ENCODE assay signal across 7 cellular contexts in genomic region chr12:62603811-62604098, GRCh38.
DNase-seq lines count a peak whose midpoint lies in the region; ATAC-seq lines count a peak whose summit lies in the region.

No MANE protein-coding gene starts in this region.

- H3K36me3 Mint-ChIP-seq in activated T-helper 2 cell treated with anti-CD3 and anti-CD28 coated beads, Interferon-gamma antibody, Interleukin-2, Interleukin-4, amounts not matched to agents 10 μg/mL and 5 μg/mL and 100 μg/mL, durations not matched to agents 14 hours and 24 hours and 36 hours (ENCODE audit: low read depth), result peaks cover 26% of the 10 kb centered on the region
- peaks cover 6 to 18% of the 10 kb centered on the region in 2 donors for H3K36me3 Mint-ChIP-seq in stimulated activated naive B cell treated with anti-CD40 and anti-IgM and Interleukin-4, amounts not matched to agents 10 μg/mL and 1 μg/mL and 100 μg/mL, for 72 hours

- DNase-seq in activated T-helper 2 cell treated with anti-CD3 and anti-CD28 coated beads, Interferon-gamma antibody, Interleukin-2, Interleukin-4, amounts not matched to agents 10 μg/mL and 5 μg/mL and 100 μg/mL, durations not matched to agents 14 hours and 24 hours and 36 hours (ENCODE audit: low spot score), result no peak
- DNase-seq in stimulated activated naive B cell treated with anti-CD40 and anti-IgM and Interleukin-4, amounts not matched to agents 10 μg/mL and 1 μg/mL and 100 μg/mL, for 72 hours, result no peak
- DNase-seq in NCI-H2227 treated with DMSO at 0.1 percent for 48 hours (lab: John Stamatoyannopoulos, UW), result no peak
- DNase-seq in activated CD8-positive, alpha-beta memory T cell treated with anti-CD3 and anti-CD28 coated beads, Interleukin-2, amount 50 U/mL, for 48 hours, result no peak

- no peaks in the 10 kb centered on the region for H3K36me3 ChIP-seq in HUES48 (ENCODE audit: control insufficient read depth, insufficient read depth, low read length)

- H3K27ac Mint-ChIP-seq in activated T-helper 2 cell treated with anti-CD3 and anti-CD28 coated beads, Interferon-gamma antibody, Interleukin-2, Interleukin-4, amounts not matched to agents 10 μg/mL and 5 μg/mL and 100 μg/mL, durations not matched to agents 14 hours and 24 hours and 36 hours, result peak overlapping the region; percentile 89
- peak overlapping the region; percentile 100 for H3K27ac Mint-ChIP-seq in stimulated activated naive B cell treated with anti-CD40 and anti-IgM and Interleukin-4, amounts not matched to agents 10 μg/mL and 1 μg/mL and 100 μg/mL, for 72 hours

- peaks cover 37% of the 10 kb centered on the region for H3K4me1 ChIP-seq in HUES48 (ENCODE audit: control insufficient read depth, insufficient read depth, low read length)

- intact Hi-C loops in activated T-helper 2 cell treated with anti-CD3 and anti-CD28 coated beads, Interferon-gamma antibody, Interleukin-2, Interleukin-4, amounts not matched to agents 10 μg/mL and 5 μg/mL and 100 μg/mL, durations not matched to agents 14 hours and 24 hours and 36 hours (cut with micrococcal nuclease), result loop anchor here (1.0 to 10.0 kb wide), 7 partner anchors 79 to 343 kb away; partner anchors contain the start of genes MON2 and USP15

- ATAC-seq in stimulated activated naive B cell treated with anti-CD40 and anti-IgM and Interleukin-4, amounts not matched to agents 10 μg/mL and 1 μg/mL and 100 μg/mL, for 72 hours (replicated peaks), result no peak
- ATAC-seq in GM21381 (IDR thresholded peaks at IDR 0.05; ENCODE audit: unreplicated experiment), result no peak

- H3K27me3 Mint-ChIP-seq in activated T-helper 2 cell treated with anti-CD3 and anti-CD28 coated beads, Interferon-gamma antibody, Interleukin-2, Interleukin-4, amounts not matched to agents 10 μg/mL and 5 μg/mL and 100 μg/mL, durations not matched to agents 14 hours and 24 hours and 36 hours (ENCODE audit: low read depth), result no peaks in the 10 kb centered on the region
- no peaks in the 10 kb centered on the region for H3K27me3 Mint-ChIP-seq in stimulated activated naive B cell treated with anti-CD40 and anti-IgM and Interleukin-4, amounts not matched to agents 10 μg/mL and 1 μg/mL and 100 μg/mL, for 72 hours

- H3K27me3 ChIP-seq in HUES48 (ENCODE audit: control insufficient read depth, insufficient read depth, low read length), result no peaks in the 10 kb centered on the region

- H3K4me3 Mint-ChIP-seq in activated T-helper 2 cell treated with anti-CD3 and anti-CD28 coated beads, Interferon-gamma antibody, Interleukin-2, Interleukin-4, amounts not matched to agents 10 μg/mL and 5 μg/mL and 100 μg/mL, durations not matched to agents 14 hours and 24 hours and 36 hours (ENCODE audit: low read depth), result peak overlapping the region; percentile 89
- peak overlapping the region; percentile 86 to 89 for H3K4me3 Mint-ChIP-seq in stimulated activated naive B cell treated with anti-CD40 and anti-IgM and Interleukin-4, amounts not matched to agents 10 μg/mL and 1 μg/mL and 100 μg/mL, for 72 hours

- H3K9me3 Mint-ChIP-seq in activated T-helper 2 cell treated with anti-CD3 and anti-CD28 coated beads, Interferon-gamma antibody, Interleukin-2, Interleukin-4, amounts not matched to agents 10 μg/mL and 5 μg/mL and 100 μg/mL, durations not matched to agents 14 hours and 24 hours and 36 hours, result no peaks in the 10 kb centered on the region
- H3K9me3 Mint-ChIP-seq in stimulated activated naive B cell treated with anti-CD40 and anti-IgM and Interleukin-4, amounts not matched to agents 10 μg/mL and 1 μg/mL and 100 μg/mL, for 72 hours, result no peaks in the 10 kb centered on the region

- peak overlapping the region; percentile 99 for H3K9ac ChIP-seq in HUES48 (ENCODE audit: low read depth, low read length)

- H3K27ac ChIP-seq in HUES48 (ENCODE audit: low read depth, low read length), result peak overlapping the region; percentile 100

- H3K9me3 ChIP-seq in HUES48 (ENCODE audit: control insufficient read depth, insufficient read depth, low read length) (no peaks in the 10 kb centered on the region), iPS-18c (ENCODE audit: control insufficient read depth, insufficient read depth, low read length) (no peaks in the 10 kb centered on the region)

- H3K4me1 Mint-ChIP-seq in activated T-helper 2 cell treated with anti-CD3 and anti-CD28 coated beads, Interferon-gamma antibody, Interleukin-2, Interleukin-4, amounts not matched to agents 10 μg/mL and 5 μg/mL and 100 μg/mL, durations not matched to agents 14 hours and 24 hours and 36 hours (ENCODE audit: low read depth), result peaks cover 41% of the 10 kb centered on the region
- H3K4me1 Mint-ChIP-seq in stimulated activated naive B cell treated with anti-CD40 and anti-IgM and Interleukin-4, amounts not matched to agents 10 μg/mL and 1 μg/mL and 100 μg/mL, for 72 hours, result peaks cover 20 to 48% of the 10 kb centered on the region in 2 donors

- H3K4me3 ChIP-seq in HUES48 (ENCODE audit: low read depth, low read length), result peak overlapping the region; percentile 96
- H3K4me3 ChIP-seq in iPS-18c (ENCODE audit: insufficient read depth, low read depth, low read length), result peak overlapping the region; percentile 85
